25 cellular contexts compared by ENCODE assay signal in the genomic region with DNA sequence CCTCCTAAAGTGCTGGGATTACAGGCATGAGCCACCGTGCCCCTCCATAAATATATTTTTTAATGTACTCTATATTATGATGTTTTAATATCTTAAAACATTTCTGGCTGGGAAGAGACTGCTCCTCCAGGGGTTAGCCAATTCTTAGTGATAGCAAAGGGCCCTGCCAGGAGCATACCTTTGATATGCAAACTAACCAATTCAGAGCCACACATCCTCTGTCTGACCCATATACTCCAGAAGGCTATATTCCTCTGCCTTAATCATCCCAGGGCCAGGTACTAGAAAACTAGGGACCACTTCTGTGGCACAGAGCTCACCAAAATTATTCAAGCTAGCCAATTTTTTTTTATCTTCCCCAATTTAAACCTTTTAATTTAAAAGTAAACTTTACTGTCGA.
"Had no signal": no experiment of that assay in that cellular context is flagged by ENCODE, and none has a peak within 500 bp of the region (broad histone marks: within the 10 kb centered on the region; RNA-seq: fewer than 3 reads in every experiment).

No MANE protein-coding gene starts in this region.

- DNase-seq: natural killer cell; occipital lobe; ovary; posterior cingulate gyrus; psoas muscle; right cardiac atrium; right lobe of liver; sigmoid colon; small intestine; stimulated activated CD4-positive, alpha-beta T cell treated with anti-CD3 and anti-CD28 coated beads, Interleukin-15, amount 100 ng/mL, for 24 hours; stimulated activated CD4-positive, alpha-beta T cell treated with anti-CD3 and anti-CD28 coated beads, Interleukin-2, amount 100 ng/mL, for 24 hours; stimulated activated CD4-positive, alpha-beta T cell treated with anti-CD3 and anti-CD28 coated beads, Interleukin-2, amount 100 ng/mL, for 48 hours; stimulated activated CD4-positive, alpha-beta T cell treated with anti-CD3 and anti-CD28 coated beads, Interleukin-4, amount 100 ng/mL, for 24 hours; stimulated activated naive B cell treated with anti-CD40 and anti-IgM and Interleukin-4, amounts not matched to agents 10 μg/mL and 1 μg/mL and 100 μg/mL, for 72 hours; stimulated activated naive CD4-positive, alpha-beta T cell treated with Interleukin-2 at 50 U/mL for 16 hours; stomach; thyroid gland; trophoblast cell had no signal

- H3K27me3 ChIP-seq: neural progenitor cell, ovary, sigmoid colon, upper lobe of left lung, vagina had no signal

- H3K4me3 ChIP-seq: neural progenitor cell, ovary, psoas muscle, right lobe of liver, sigmoid colon, stomach, thoracic aorta, thyroid gland, tibial nerve, upper lobe of left lung, vagina had no signal

- H3K4me1 ChIP-seq: neural progenitor cell, parathyroid adenoma, psoas muscle, right lobe of liver, stomach, thyroid gland, tibial nerve, upper lobe of left lung, vagina had no signal

- H3K36me3 ChIP-seq: neural progenitor cell, ovary, right lobe of liver, sigmoid colon, stomach, thoracic aorta, thyroid gland, tibial nerve, upper lobe of left lung, vagina had no signal

- H3K9me3 ChIP-seq: ovary, psoas muscle, right lobe of liver, sigmoid colon, stomach, thoracic aorta, thyroid gland, tibial nerve, upper lobe of left lung, vagina had no signal

- H3K27ac ChIP-seq: neural progenitor cell, ovary, parathyroid adenoma, psoas muscle, right lobe of liver, sigmoid colon, stomach, thoracic aorta, thyroid gland, tibial nerve, upper lobe of left lung, vagina had no signal

- ATAC-seq: natural killer cell; psoas muscle; right cardiac atrium; right lobe of liver; stimulated activated effector memory CD8-positive, alpha-beta T cell treated with anti-CD3 and anti-CD28 coated beads, Interleukin-12 subunit alpha, Interleukin-12 subunit beta, amount 100 ng/mL, for 72 hours; stimulated activated naive B cell treated with anti-CD40 and anti-IgM and Interleukin-4, amounts not matched to agents 10 μg/mL and 1 μg/mL and 100 μg/mL, for 72 hours had no signal
